Comparison of ENCODE assay signal across 20 cellular contexts in the genomic region with DNA sequence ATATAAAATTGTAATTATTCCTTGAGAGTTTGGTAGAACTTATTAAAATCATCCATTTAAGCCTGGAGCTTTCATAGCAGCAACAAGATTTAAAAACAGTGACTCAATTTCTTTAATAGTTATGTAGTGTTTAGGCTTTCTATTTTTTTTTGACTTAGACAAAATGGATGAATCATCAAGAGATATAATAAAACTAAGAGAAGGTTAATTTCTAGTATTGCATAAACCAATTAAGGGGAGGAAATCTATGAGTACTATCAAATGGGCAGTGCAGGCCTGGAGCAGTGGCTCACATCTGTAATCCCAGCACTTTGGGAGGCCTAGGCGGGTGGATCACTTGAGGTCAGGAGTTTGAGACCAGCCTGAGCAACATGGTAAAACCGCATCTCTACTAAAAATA.
DNase-seq lines count a peak whose midpoint lies in the region; TF ChIP-seq lines count a peak whose summit lies in the region.
"Had no signal": no experiment of that assay in that cellular context is flagged by ENCODE, and none has a peak within 500 bp of the region (broad histone marks: within the 10 kb centered on the region; RNA-seq: fewer than 3 reads in every experiment).

No MANE protein-coding gene starts in this region.

- DNase-seq in EH (ENCODE audit: low read depth): peak; percentile 84
- DNase-seq in RWPE1 (ENCODE audit: low spot score): no peak
- DNase-seq in esophagus muscularis mucosa (ENCODE audit: extremely low spot score): no peak
- DNase-seq in activated CD8-positive, alpha-beta memory T cell treated with anti-CD3 and anti-CD28 coated beads, Interleukin-2, amount 50 U/mL, for 48 hours: no peak
- DNase-seq in left ventricle myocardium inferior: no peak
- DNase-seq in type B pancreatic cell (ENCODE audit: extremely low spot score, unreplicated experiment): no peak
- no peak for DNase-seq in HT-29 (ENCODE audit: low spot score)
- DNase-seq: activated CD4-positive, alpha-beta T cell treated with anti-CD3 and anti-CD28 coated beads, Interleukin-2, amount 10 ng/mL, durations not matched to agents 24 days and 14 days; activated gamma-delta T cell; CD8-positive, alpha-beta T cell; DMS53; endodermal cell; NCI-H1092 treated with DMSO at 0.1 percent for 48 hours; NCI-H510A; psoas muscle; stimulated activated CD4-positive, alpha-beta T cell treated with anti-CD3 and anti-CD28 coated beads, Interleukin-4, amount 100 ng/mL, for 4 hours; SW 1271 had no signal

- H3K36me3 ChIP-seq in esophagus muscularis mucosa: no peaks in the 10 kb centered on the region
- no peaks in the 10 kb centered on the region for H3K36me3 ChIP-seq in parathyroid adenoma (ENCODE audit: control insufficient read depth, insufficient read depth, low read length)
- no peaks in the 10 kb centered on the region for H3K36me3 ChIP-seq in left ventricle myocardium inferior
- H3K36me3 ChIP-seq: gastroesophageal sphincter had no signal

- no peak overlapping the region for H3K4me3 ChIP-seq in esophagus muscularis mucosa
- no peak overlapping the region for H3K4me3 ChIP-seq in parathyroid adenoma (ENCODE audit: low read depth, low read length)
- H3K4me3 ChIP-seq in left ventricle myocardium inferior: no peak overlapping the region
- H3K4me3 ChIP-seq: gastroesophageal sphincter, psoas muscle had no signal

- peaks cover 32% of the 10 kb centered on the region for H3K4me1 Mint-ChIP-seq in type B pancreatic cell (ENCODE audit: unreplicated experiment)
- H3K4me1 Mint-ChIP-seq: activated CD4-positive, alpha-beta T cell treated with anti-CD3 and anti-CD28 coated beads, Interleukin-2, amount 10 ng/mL, durations not matched to agents 24 days and 14 days had no signal

- H3K9me3 Mint-ChIP-seq in type B pancreatic cell: peaks cover 4% of the 10 kb centered on the region
- H3K9me3 Mint-ChIP-seq: activated CD4-positive, alpha-beta T cell treated with anti-CD3 and anti-CD28 coated beads, Interleukin-2, amount 10 ng/mL, durations not matched to agents 24 days and 14 days; CD8-positive, alpha-beta T cell; endodermal cell; natural killer cell treated with Interleukin-12 subunit alpha and Interleukin-12 subunit beta and Interleukin-15 and Interleukin-18, amount 100 ng/mL, for 72 hours had no signal

- POLR2A ChIA-PET in RWPE1 (lab: Yijun Ruan, JAX; ENCODE audit: low non-redundant PET): no interaction called here

- peaks cover 0 to 53% (median 38%) of the 10 kb centered on the region in 4 donors for H3K4me1 ChIP-seq in esophagus muscularis mucosa
- H3K4me1 ChIP-seq in parathyroid adenoma: peaks cover 9% of the 10 kb centered on the region
- no peaks in the 10 kb centered on the region for H3K4me1 ChIP-seq in left ventricle myocardium inferior

- H3K4me2 ChIP-seq in parathyroid adenoma (ENCODE audit: low read length): no peak overlapping the region

- no peak overlapping the region for H3K4me3 Mint-ChIP-seq in type B pancreatic cell
- H3K4me3 Mint-ChIP-seq: activated CD4-positive, alpha-beta T cell treated with anti-CD3 and anti-CD28 coated beads, Interleukin-2, amount 10 ng/mL, durations not matched to agents 24 days and 14 days; CD8-positive, alpha-beta T cell; endodermal cell; natural killer cell treated with Interleukin-12 subunit alpha and Interleukin-12 subunit beta and Interleukin-15 and Interleukin-18, amount 100 ng/mL, for 72 hours had no signal

- peak overlapping the region; percentile 91 for H3K27ac ChIP-seq in RWPE1
- H3K27ac ChIP-seq in esophagus muscularis mucosa (replicated peaks in 1 of 4): peak overlapping the region in 3 of 4 donors; percentile 35 to 55 (median 42)
- peak overlapping the region; percentile 62 for H3K27ac ChIP-seq in parathyroid adenoma
- no peak overlapping the region for H3K27ac ChIP-seq in left ventricle myocardium inferior (replicated peaks)
- H3K27ac ChIP-seq: psoas muscle had no signal

- H3K36me3 Mint-ChIP-seq in type B pancreatic cell: no peaks in the 10 kb centered on the region
- H3K36me3 Mint-ChIP-seq: CD8-positive, alpha-beta T cell; natural killer cell treated with Interleukin-12 subunit alpha and Interleukin-12 subunit beta and Interleukin-15 and Interleukin-18, amount 100 ng/mL, for 72 hours had no signal

- CTCF ChIA-PET in RWPE1 (lab: Yijun Ruan, JAX): interaction anchor here (0.7 kb wide), 2 partner anchors 328 to 556 kb away, joined by 3 to 4 read pairs; no protein-coding TSS in a partner anchor

- WGBS in esophagus muscularis mucosa: 90% methylated on average over 2 of the region's 2 CpGs

- no peak for TF ChIP-seq POLR2A in esophagus muscularis mucosa (IDR thresholded peaks at IDR 0.05; ENCODE audit: low read depth)

- H3K27me3 Mint-ChIP-seq in type B pancreatic cell: no peaks in the 10 kb centered on the region
- H3K27me3 Mint-ChIP-seq: activated CD4-positive, alpha-beta T cell treated with anti-CD3 and anti-CD28 coated beads, Interleukin-2, amount 10 ng/mL, durations not matched to agents 24 days and 14 days had no signal

- no peaks in the 10 kb centered on the region for H3K79me2 ChIP-seq in parathyroid adenoma

- H3K27me3 ChIP-seq in esophagus muscularis mucosa: no peaks in the 10 kb centered on the region
- no peaks in the 10 kb centered on the region for H3K27me3 ChIP-seq in parathyroid adenoma (ENCODE audit: control insufficient read depth, insufficient read depth, low read length)
- H3K27me3 ChIP-seq in left ventricle myocardium inferior (ENCODE audit: low read depth): no peaks in the 10 kb centered on the region
- H3K27me3 ChIP-seq: gastroesophageal sphincter had no signal

- H3K9ac ChIP-seq in parathyroid adenoma: no peak overlapping the region

- H2AFZ ChIP-seq in parathyroid adenoma: no peak overlapping the region

- H3K9me3 ChIP-seq in esophagus muscularis mucosa (peaks cover 0 to 7% (median 0%) of the 10 kb centered on the region in 4 donors), parathyroid adenoma (ENCODE audit: control insufficient read depth, low read length) (no peaks in the 10 kb centered on the region), left ventricle myocardium inferior (replicated peaks) (peaks cover 16% of the 10 kb centered on the region)
- H3K9me3 ChIP-seq: gastroesophageal sphincter had no signal

- H3K27ac Mint-ChIP-seq in type B pancreatic cell: no peak overlapping the region
- H3K27ac Mint-ChIP-seq: activated CD4-positive, alpha-beta T cell treated with anti-CD3 and anti-CD28 coated beads, Interleukin-2, amount 10 ng/mL, durations not matched to agents 24 days and 14 days; CD8-positive, alpha-beta T cell; endodermal cell; natural killer cell treated with Interleukin-12 subunit alpha and Interleukin-12 subunit beta and Interleukin-15 and Interleukin-18, amount 100 ng/mL, for 72 hours had no signal

- intact Hi-C loops in esophagus muscularis mucosa (cut with DNase I) (loop anchor here (5.0 kb wide), 1 partner anchor 86 kb away; no protein-coding TSS in a partner anchor), left ventricle myocardium inferior (cut with micrococcal nuclease) (no loop called here)

- TF ChIP-seq EP300 in esophagus muscularis mucosa (IDR thresholded peaks at IDR 0.05): no peak

- TF ChIP-seq CTCF in RWPE1 (conservative IDR thresholded peaks at IDR 0.05; ENCODE audit: low read depth): no peak
- no peak for TF ChIP-seq CTCF in esophagus muscularis mucosa (IDR thresholded peaks at IDR 0.05)
- no peak for TF ChIP-seq CTCF in parathyroid adenoma (IDR thresholded peaks at IDR 0.05)
- no peak for TF ChIP-seq CTCF in left ventricle myocardium inferior (IDR thresholded peaks at IDR 0.05; ENCODE audit: borderline replicate concordance)
- no peak for TF ChIP-seq CTCF in type B pancreatic cell (conservative IDR thresholded peaks at IDR 0.05)
